Comparison of ENCODE assay signal across 23 cellular contexts in genomic region chr5:1357946-1358725, GRCh38.
"Had no signal": no experiment of that assay in that cellular context is flagged by ENCODE, and none has a peak within 500 bp of the region (broad histone marks: within the 10 kb centered on the region; RNA-seq: fewer than 3 reads in every experiment).

No MANE protein-coding gene starts in this region.

- H3K4me3 ChIP-seq: dorsolateral prefrontal cortex, gastroesophageal sphincter, heart left ventricle, hepatocyte, left lung, neural progenitor cell, ovary, psoas muscle, sigmoid colon, suprapubic skin, transverse colon, vagina had no signal

- H3K9me3 Mint-ChIP-seq: naive thymus-derived CD4-positive, alpha-beta T cell; nephron; neural progenitor cell; stimulated activated memory B cell treated with anti-CD40 and anti-IgM and Interleukin-4, amounts not matched to agents 10 μg/mL and 1 μg/mL and 100 μg/mL, for 72 hours; stimulated activated naive CD8-positive, alpha-beta T cell treated with anti-CD3 and anti-CD28 coated beads, Interleukin-15, Interleukin-2, amounts not matched to agents 100 ng/mL and 50 ng/mL, for 24 hours had no signal

- H3K9ac ChIP-seq: neural progenitor cell had no signal

- H3K27ac Mint-ChIP-seq: naive thymus-derived CD4-positive, alpha-beta T cell; nephron; neural progenitor cell; stimulated activated memory B cell treated with anti-CD40 and anti-IgM and Interleukin-4, amounts not matched to agents 10 μg/mL and 1 μg/mL and 100 μg/mL, for 72 hours; stimulated activated naive CD8-positive, alpha-beta T cell treated with anti-CD3 and anti-CD28 coated beads, Interleukin-15, Interleukin-2, amounts not matched to agents 100 ng/mL and 50 ng/mL, for 24 hours had no signal

- H3K4me1 ChIP-seq: foreskin keratinocyte, gastroesophageal sphincter, heart left ventricle, left lung, neural progenitor cell, psoas muscle, sigmoid colon, suprapubic skin, transverse colon, vagina had no signal

- H3K9me3 ChIP-seq: gastroesophageal sphincter, heart left ventricle, left lung, ovary, psoas muscle, sigmoid colon, suprapubic skin, transverse colon, vagina had no signal

- H3K27me3 ChIP-seq: ovary, vagina had no signal

- H2AFZ ChIP-seq: hepatocyte, neural progenitor cell had no signal

- H3K27ac ChIP-seq: dorsolateral prefrontal cortex, foreskin keratinocyte, gastroesophageal sphincter, heart left ventricle, hepatocyte, left lung, neural progenitor cell, ovary, psoas muscle, sigmoid colon, suprapubic skin, transverse colon, vagina had no signal

- H3K36me3 Mint-ChIP-seq: naive thymus-derived CD4-positive, alpha-beta T cell; neural progenitor cell; stimulated activated memory B cell treated with anti-CD40 and anti-IgM and Interleukin-4, amounts not matched to agents 10 μg/mL and 1 μg/mL and 100 μg/mL, for 72 hours had no signal

- ATAC-seq: foreskin keratinocyte; gastroesophageal sphincter; left cardiac atrium; left lung; naive thymus-derived CD4-positive, alpha-beta T cell; psoas muscle had no signal

- H3K4me2 ChIP-seq: hepatocyte, neural progenitor cell had no signal

- H3K4me3 Mint-ChIP-seq: naive thymus-derived CD4-positive, alpha-beta T cell; nephron; neural progenitor cell; stimulated activated memory B cell treated with anti-CD40 and anti-IgM and Interleukin-4, amounts not matched to agents 10 μg/mL and 1 μg/mL and 100 μg/mL, for 72 hours; stimulated activated naive CD8-positive, alpha-beta T cell treated with anti-CD3 and anti-CD28 coated beads, Interleukin-15, Interleukin-2, amounts not matched to agents 100 ng/mL and 50 ng/mL, for 24 hours had no signal

- DNase-seq: effector CD4-positive, alpha-beta T cell; foreskin keratinocyte; heart left ventricle; left cardiac atrium; mesenchymal stem cell; midbrain; naive thymus-derived CD4-positive, alpha-beta T cell; nucleus accumbens; ovary; psoas muscle; sigmoid colon; stimulated activated CD4-positive, alpha-beta T cell treated with anti-CD3 and anti-CD28 coated beads, Interleukin-4, amount 100 ng/mL, for 4 hours; transverse colon had no signal

- H3K36me3 ChIP-seq: gastroesophageal sphincter, heart left ventricle, left lung, neural progenitor cell, ovary, sigmoid colon, suprapubic skin, transverse colon, vagina had no signal

- H3K4me1 Mint-ChIP-seq: naive thymus-derived CD4-positive, alpha-beta T cell; nephron; neural progenitor cell had no signal
